21 cellular contexts compared by ENCODE assay signal in genomic region chr7:134947329-134947728, GRCh38. TPM values are rescaled to one million over a fixed set of nuclear protein-coding genes. Genes with fewer than 3 reads are reported as not detected.
DNase-seq lines count a peak whose midpoint lies in the region; TF ChIP-seq lines count a peak whose summit lies in the region.
"Had no signal": no experiment of that assay in that cellular context is flagged by ENCODE, and none has a peak within 500 bp of the region (broad histone marks: within the 10 kb centered on the region; RNA-seq: fewer than 3 reads in every experiment).

No MANE protein-coding gene starts in this region.

- H3K9me3 Mint-ChIP-seq in activated naive CD4-positive, alpha-beta T cell treated with anti-CD3 and anti-CD28 coated beads, Interleukin-2, amount 10 ng/mL, durations not matched to agents 7 days and 5 days = no peaks in the 10 kb centered on the region
- H3K9me3 Mint-ChIP-seq in osteocyte (ENCODE audit: unreplicated experiment) = no peaks in the 10 kb centered on the region
- H3K9me3 Mint-ChIP-seq: CD8-positive, alpha-beta memory T cell had no signal

- no peaks in the 10 kb centered on the region for H3K9me2 ChIP-seq in hepatocyte (replicated peaks; ENCODE audit: insufficient read depth)

- peaks cover 17% of the 10 kb centered on the region for H3K4me1 Mint-ChIP-seq in activated naive CD4-positive, alpha-beta T cell treated with anti-CD3 and anti-CD28 coated beads, Interleukin-2, amount 10 ng/mL, durations not matched to agents 7 days and 5 days
- H3K4me1 Mint-ChIP-seq in osteocyte (ENCODE audit: unreplicated experiment) = peaks cover 36% of the 10 kb centered on the region

- no peak for TF ChIP-seq CTCF in esophagus squamous epithelium (IDR thresholded peaks at IDR 0.05)
- no peak for TF ChIP-seq CTCF in osteocyte (IDR thresholded peaks at IDR 0.05)
- no peak for TF ChIP-seq CTCF in prostate gland (IDR thresholded peaks at IDR 0.05)
- no peak for TF ChIP-seq CTCF in hepatocyte (IDR thresholded peaks at IDR 0.05; ENCODE audit: poor library complexity)

- CTCF ChIA-PET in activated naive CD4-positive, alpha-beta T cell treated with anti-CD3 and anti-CD28 coated beads, Interleukin-2, amount 10 ng/mL, durations not matched to agents 7 days and 5 days (lab: Charles Lee) = interaction anchor here (1.3 kb wide), 1 partner anchor 313 kb away, joined by 3 read pairs; no protein-coding TSS in a partner anchor

- H3K4me3 Mint-ChIP-seq in activated naive CD4-positive, alpha-beta T cell treated with anti-CD3 and anti-CD28 coated beads, Interleukin-2, amount 10 ng/mL, durations not matched to agents 7 days and 5 days = no peak overlapping the region
- H3K4me3 Mint-ChIP-seq in osteocyte (ENCODE audit: unreplicated experiment) = no peak overlapping the region

- no peaks in the 10 kb centered on the region for H3K36me3 Mint-ChIP-seq in activated naive CD4-positive, alpha-beta T cell treated with anti-CD3 and anti-CD28 coated beads, Interleukin-2, amount 10 ng/mL, durations not matched to agents 7 days and 5 days
- peaks cover 67% of the 10 kb centered on the region for H3K36me3 Mint-ChIP-seq in osteocyte (ENCODE audit: unreplicated experiment)
- H3K36me3 Mint-ChIP-seq: CD8-positive, alpha-beta memory T cell had no signal

- H3K27ac Mint-ChIP-seq in activated naive CD4-positive, alpha-beta T cell treated with anti-CD3 and anti-CD28 coated beads, Interleukin-2, amount 10 ng/mL, durations not matched to agents 7 days and 5 days = peak overlapping the region; percentile 28
- peak overlapping the region; percentile 42 for H3K27ac Mint-ChIP-seq in osteocyte (ENCODE audit: unreplicated experiment)
- H3K27ac Mint-ChIP-seq: CD8-positive, alpha-beta memory T cell had no signal

- H3K9me3 ChIP-seq in esophagus squamous epithelium = no peaks in the 10 kb centered on the region
- no peaks in the 10 kb centered on the region for H3K9me3 ChIP-seq in prostate gland
- H3K9me3 ChIP-seq in hepatocyte (ENCODE audit: low read depth) = no peaks in the 10 kb centered on the region
- H3K9me3 ChIP-seq: SJCRH30 had no signal

- WGBS in esophagus squamous epithelium, 2 donors = 89 to 96% methylated on average over 9 to 11 of the region's 17 CpGs
- 94% methylated on average over 17 of the region's 17 CpGs for WGBS in prostate gland
- 96% methylated on average over 17 of the region's 17 CpGs for WGBS in hepatocyte (ENCODE audit: low lambda C conversion rate, missing lambda C conversion rate)

- H3K4me1 ChIP-seq in esophagus squamous epithelium (peaks cover 0 to 6% (median 5%) of the 10 kb centered on the region in 3 donors), prostate gland (replicated peaks) (no peaks in the 10 kb centered on the region), hepatocyte (ENCODE audit: insufficient read depth) (peaks cover 8% of the 10 kb centered on the region)
- H3K4me1 ChIP-seq: SJCRH30 had no signal

- no peaks in the 10 kb centered on the region for H3K79me2 ChIP-seq in hepatocyte

- DNase-seq in activated naive CD4-positive, alpha-beta T cell treated with anti-CD3 and anti-CD28 coated beads, Interleukin-2, amount 10 ng/mL, durations not matched to agents 7 days and 5 days = no peak
- DNase-seq in activated naive CD4-positive, alpha-beta T cell treated with Interleukin-2 at 50 U/mL for 16 hours = no peak
- DNase-seq in esophagus squamous epithelium (lab: John Stamatoyannopoulos, UW) (no peak), osteocyte (ENCODE audit: extremely low spot score, unreplicated experiment) (no peak), RPMI8226 (no peak), prostate gland (ENCODE audit: low spot score) (no peak), hepatocyte (ENCODE audit: low spot score) (no peak)
- no peak for DNase-seq in effector CD8-positive, alpha-beta T cell (lab: John Stamatoyannopoulos, UW)
- DNase-seq: ACHN; C1 segment of cervical spinal cord; CD8-positive, alpha-beta memory T cell; DMS53; GDM1; Kasumi-1; NCI-H1694; NCI-H2081 treated with DMSO at 0.1 percent for 48 hours; NCI-H2171 treated with DMSO at 0.1 percent for 48 hours; NCI-H524 treated with DMSO at 0.1 percent for 48 hours; NCI-H82; SJCRH30 had no signal

- no peaks in the 10 kb centered on the region for H4K20me1 ChIP-seq in hepatocyte (ENCODE audit: insufficient read depth, poor library complexity, severe bottlenecking)

- peak overlapping the region in 3 of 4 donors; percentile 0 to 15 (median 15) for H3K27ac ChIP-seq in esophagus squamous epithelium
- no peak overlapping the region for H3K27ac ChIP-seq in prostate gland
- H3K27ac ChIP-seq in hepatocyte = no peak overlapping the region
- H3K27ac ChIP-seq: 22Rv1, SJCRH30 had no signal

- H3K36me3 ChIP-seq in esophagus squamous epithelium (peaks cover 0 to 85% (median 14%) of the 10 kb centered on the region in 3 donors), prostate gland (peaks cover 8 to 12% of the 10 kb centered on the region in 2 donors), hepatocyte (replicated peaks; ENCODE audit: insufficient read depth, low read depth) (no peaks in the 10 kb centered on the region)

- H3K4me2 ChIP-seq in hepatocyte = no peak overlapping the region

- no peak overlapping the region for H3K4me3 ChIP-seq in esophagus squamous epithelium
- no peak overlapping the region for H3K4me3 ChIP-seq in prostate gland
- H3K4me3 ChIP-seq in hepatocyte = no peak overlapping the region
- H3K4me3 ChIP-seq: SJCRH30 had no signal

- intact Hi-C loops in esophagus squamous epithelium (cut with DNase I) = no loop called here
- intact Hi-C loops in prostate gland (cut with DNase I) = loop anchor here (5.0 kb wide), 1 partner anchor 165 kb away; no protein-coding TSS in a partner anchor

- TF ChIP-seq POLR2A in esophagus squamous epithelium (IDR thresholded peaks at IDR 0.05) = no peak
- no peak for TF ChIP-seq POLR2A in prostate gland (IDR thresholded peaks at IDR 0.05)

- no peak overlapping the region for H2AFZ ChIP-seq in hepatocyte

- no peaks in the 10 kb centered on the region for H3K27me3 Mint-ChIP-seq in activated naive CD4-positive, alpha-beta T cell treated with anti-CD3 and anti-CD28 coated beads, Interleukin-2, amount 10 ng/mL, durations not matched to agents 7 days and 5 days
- no peaks in the 10 kb centered on the region for H3K27me3 Mint-ChIP-seq in osteocyte (ENCODE audit: unreplicated experiment)

- H3K27me3 ChIP-seq in esophagus squamous epithelium = no peaks in the 10 kb centered on the region
- H3K27me3 ChIP-seq in prostate gland (replicated peaks; ENCODE audit: insufficient read depth) = no peaks in the 10 kb centered on the region
- H3K27me3 ChIP-seq in hepatocyte = no peaks in the 10 kb centered on the region
- H3K27me3 ChIP-seq: SJCRH30 had no signal

RNA-seq across cellular contexts. Expression of gene AGBL3, which starts 39.0 kb away (rescaled TPM):
- total RNA-seq in esophagus squamous epithelium = 1 to 10 TPM in 1 of 4 donors, under 1 TPM in 3; 0.35 to 3.6 (median 0.55) TPM
- 1.2 and 1.3 TPM in 2 replicates for total RNA-seq in osteocyte
- 1 to 10 TPM; 1.4 to 2.6 TPM for total RNA-seq in prostate gland
- 4.4 and 6.4 TPM in 2 replicates for total RNA-seq in hepatocyte
- 2.3 and 3.4 TPM in 2 replicates for polyA plus RNA-seq in hepatocyte

Comparison
In these comparisons a context has a peak if more than half of its experiments do, and no peak if none do; other contexts are left out.
1. H3K27ac ChIP-seq: peak in esophagus squamous epithelium (3 of 4); none in prostate gland (0 of 2) and hepatocyte (single experiment).